ENCODE assay signal across 9 cellular contexts in the genomic region with DNA sequence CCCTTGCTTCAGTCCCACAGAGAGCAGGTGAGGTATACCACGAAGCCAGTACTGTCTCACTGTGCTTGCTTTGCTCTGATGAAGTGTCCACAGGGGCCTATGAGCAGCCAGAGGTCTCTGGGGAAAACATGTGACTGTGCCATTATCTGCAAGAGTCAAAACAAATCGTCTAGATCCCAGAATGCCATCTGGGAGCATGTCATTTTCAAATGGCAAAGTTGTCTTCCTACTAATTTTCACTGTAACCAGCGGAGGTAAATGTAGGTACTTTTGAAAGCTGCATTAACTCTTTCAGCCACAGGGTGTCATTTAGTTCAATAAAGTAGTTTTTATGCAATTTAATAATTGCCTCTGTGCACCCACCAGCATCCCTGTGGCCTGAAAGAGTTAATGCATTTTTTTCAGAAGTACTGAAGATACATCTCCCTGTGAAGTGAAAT.
DNase-seq lines count a peak whose midpoint lies in the region; ATAC-seq and TF ChIP-seq lines count a peak whose summit lies in the region.
"Had no signal": no experiment of that assay in that cellular context is flagged by ENCODE, and none has a peak within 500 bp of the region (broad histone marks: within the 10 kb centered on the region; RNA-seq: fewer than 3 reads in every experiment).

No MANE protein-coding gene starts in this region.

- no peak overlapping the region for H2BK5ac ChIP-seq in mesendoderm (ENCODE audit: low read length)

- TF ChIP-seq CTCF in GM13977 (IDR thresholded peaks at IDR 0.05; ENCODE audit: extremely low read depth, insufficient read depth, missing control alignments), result peak; percentile 34
- peak; percentile 67 for TF ChIP-seq CTCF in HFFc6 (IDR thresholded peaks at IDR 0.05)
- no peak for TF ChIP-seq CTCF in coronary artery (IDR thresholded peaks at IDR 0.05)

- H3K27me3 Mint-ChIP-seq in HFFc6 (ENCODE audit: insufficient read depth), result peaks cover 6% of the 10 kb centered on the region
- no peaks in the 10 kb centered on the region for H3K27me3 Mint-ChIP-seq in immature natural killer cell (ENCODE audit: low read depth in 3 of 3)

- no peak overlapping the region for H2BK15ac ChIP-seq in mesendoderm (replicated peaks; ENCODE audit: low read depth)

- no peak overlapping the region for H3K23ac ChIP-seq in mesendoderm (ENCODE audit: low read length)

- H3K36me3 Mint-ChIP-seq in HFFc6 (ENCODE audit: low read depth), result peaks cover 81% of the 10 kb centered on the region
- H3K36me3 Mint-ChIP-seq in immature natural killer cell, result peaks cover 0 to 41% (median 0%) of the 10 kb centered on the region in 3 donors

- H3K27ac Mint-ChIP-seq in HFFc6 (peak overlapping the region; percentile 48), immature natural killer cell (no peak overlapping the region)

- peak overlapping the region; percentile 56 for H3K18ac ChIP-seq in mesendoderm (ENCODE audit: low read length)

- H3K4me1 ChIP-seq in mesendoderm (ENCODE audit: control insufficient read depth, low read depth, low read length), result peaks cover 4% of the 10 kb centered on the region

- H3K4me1 Mint-ChIP-seq in HFFc6 (ENCODE audit: low read depth), result peaks cover 92% of the 10 kb centered on the region
- peaks cover 13 to 43% of the 10 kb centered on the region in 2 donors for H3K4me1 Mint-ChIP-seq in immature natural killer cell

- no peak overlapping the region for H3K4me2 ChIP-seq in mesendoderm (ENCODE audit: low read length)

- no peak overlapping the region for H3K4me3 Mint-ChIP-seq in HFFc6
- no peak overlapping the region for H3K4me3 Mint-ChIP-seq in immature natural killer cell

- ATAC-seq in HG03108 (IDR thresholded peaks at IDR 0.05; ENCODE audit: unreplicated experiment), result no peak

- in situ Hi-C loops in GM13977 (cut with MboI; ENCODE audit: low pct_unique_long_range_greater_than_20kb, low sequenced_read_pairs, unreplicated experiment), result no loop called here

- H3K9me3 Mint-ChIP-seq in HFFc6, result no peaks in the 10 kb centered on the region
- H3K9me3 Mint-ChIP-seq in immature natural killer cell, result no peaks in the 10 kb centered on the region

- H2BK120ac ChIP-seq in mesendoderm (ENCODE audit: low read depth, low read length), result no peak overlapping the region

- H3K36me3 ChIP-seq in mesendoderm (ENCODE audit: control insufficient read depth, insufficient read depth, low read length), result no peaks in the 10 kb centered on the region

- no peaks in the 10 kb centered on the region for H3K79me1 ChIP-seq in mesendoderm (ENCODE audit: low read length)

- H3K79me2 ChIP-seq in mesendoderm (ENCODE audit: control insufficient read depth, insufficient read depth, low read length), result no peaks in the 10 kb centered on the region

- H3K27ac ChIP-seq in mesendoderm (ENCODE audit: low read depth, low read length), result no peak overlapping the region
- H3K27ac ChIP-seq in coronary artery, result peak overlapping the region in 1 of 2 donors; percentile 41

- WGBS in mesendoderm (ENCODE audit: extremely low coverage, insufficient coverage, low lambda C conversion rate), result no CpG with 5 or more reads among the region's 3 CpGs

- H3K9ac ChIP-seq in mesendoderm (ENCODE audit: low read length), result no peak overlapping the region

- H3K4me3 ChIP-seq in mesendoderm (ENCODE audit: low read length) (no peak overlapping the region), coronary artery (no peak overlapping the region)

- H3K4ac ChIP-seq in mesendoderm (ENCODE audit: low read depth, low read length), result no peak overlapping the region

- H3K56ac ChIP-seq in mesendoderm (ENCODE audit: low read length), result no peak overlapping the region

- H3K27me3 ChIP-seq in mesendoderm (ENCODE audit: insufficient read depth, low read length, poor library complexity), result no peaks in the 10 kb centered on the region

- no peak overlapping the region for H4K8ac ChIP-seq in mesendoderm (ENCODE audit: low read depth, low read length)

- H4K5ac ChIP-seq in mesendoderm (ENCODE audit: low read length), result no peak overlapping the region

- H2AK5ac ChIP-seq in mesendoderm (ENCODE audit: low read length), result no peak overlapping the region

- no peak for DNase-seq in GM13977 (ENCODE audit: low spot score)
- DNase-seq in HFFc6, result no peak
- DNase-seq in NCI-H526 treated with DMSO at 0.1 percent for 48 hours (lab: John Stamatoyannopoulos, UW), result peak; percentile 13
- DNase-seq in mesendoderm, result no peak
- DNase-seq in immature natural killer cell, result no peak
- no peak for DNase-seq in coronary artery (ENCODE audit: low spot score)
- DNase-seq in DMS53 (lab: John Stamatoyannopoulos, UW), result no peak
- DNase-seq: stimulated activated CD4-positive, alpha-beta T cell treated with anti-CD3 and anti-CD28 coated beads, Interleukin-2, amount 100 ng/mL, for 24 hours had no signal
